ENCODE assay signal across 1 cellular context in genomic region chr1:8976338-8976737, GRCh38.
TF ChIP-seq lines count a peak whose summit lies in the region.

No MANE protein-coding gene starts in this region.

TF ChIP-seq in H1, 55 proteins besides CTCF, POLR2A, EP300 and RAD21:
- no peak for TF ChIP-seq POLR2AphosphoS5 (IDR thresholded peaks at IDR 0.05; ENCODE audit: low read depth, low read length)
- TF ChIP-seq RNF2 (IDR thresholded peaks at IDR 0.05; ENCODE audit: borderline replicate concordance, low read depth, low read length, missing control alignments, poor library complexity, severe bottlenecking) = no peak
- TF ChIP-seq NRF1 (IDR thresholded peaks at IDR 0.05; ENCODE audit: low read depth, low read length) = no peak
- TF ChIP-seq SIRT6 (IDR thresholded peaks at IDR 0.05; ENCODE audit: low read length) = no peak
- no peak for TF ChIP-seq RBBP5 (IDR thresholded peaks at IDR 0.05; ENCODE audit: borderline replicate concordance, low read depth, low read length)
- no peak for TF ChIP-seq SP1 (IDR thresholded peaks at IDR 0.05; ENCODE audit: low read depth, low read length)
- TF ChIP-seq TAF1 (IDR thresholded peaks at IDR 0.05; ENCODE audit: low read depth, low read length) = no peak
- TF ChIP-seq SP4 (IDR thresholded peaks at IDR 0.05; ENCODE audit: low read length) = no peak
- no peak for TF ChIP-seq BRCA1 (IDR thresholded peaks at IDR 0.05; ENCODE audit: low read depth, low read length)
